ENCODE assay signal across 18 cellular contexts in the genomic region with DNA sequence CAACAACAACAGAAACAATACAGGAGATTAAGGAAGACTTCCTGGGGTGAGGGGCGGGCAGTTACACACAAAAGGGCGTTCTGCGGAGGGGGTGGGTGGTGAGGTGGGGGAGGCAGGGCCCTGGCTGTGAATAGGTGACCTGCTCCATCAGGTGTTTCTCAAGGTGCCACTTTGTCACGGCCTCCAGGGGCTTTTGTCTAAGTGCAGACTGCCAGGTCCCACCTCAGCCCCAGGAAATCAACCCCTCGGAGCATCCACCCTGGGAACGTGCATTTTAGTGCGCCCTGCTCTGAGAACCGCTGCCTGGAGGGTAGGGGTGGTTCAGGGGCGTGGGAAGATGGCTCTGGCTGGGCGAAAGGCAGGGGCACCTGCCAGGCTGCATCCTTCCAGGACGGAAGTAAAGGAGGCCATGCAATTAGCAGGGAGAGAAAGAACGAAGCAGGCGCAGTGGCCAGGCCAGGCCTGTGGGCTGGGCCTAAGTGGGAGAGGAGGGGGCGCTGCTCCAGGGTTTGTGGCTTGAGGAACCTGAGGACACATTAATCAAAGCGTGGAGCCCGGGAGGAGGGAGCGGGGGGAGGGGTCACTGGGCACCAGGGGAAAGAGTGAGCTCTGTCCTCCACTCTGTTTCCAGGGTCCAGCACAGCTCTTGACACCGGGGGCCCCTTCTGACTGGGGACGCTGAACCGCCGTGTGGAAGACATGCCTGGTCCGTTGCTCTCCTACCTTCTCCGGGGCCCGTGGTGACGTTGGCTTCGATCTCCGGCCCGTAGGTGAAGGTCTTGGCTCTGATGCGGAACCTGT. TPM values are rescaled to one million over a fixed set of nuclear protein-coding genes. Genes with fewer than 3 reads are reported as not detected.
DNase-seq lines count a peak whose midpoint lies in the region; ATAC-seq and TF ChIP-seq lines count a peak whose summit lies in the region.
"Had no signal": no experiment of that assay in that cellular context is flagged by ENCODE, and none has a peak within 500 bp of the region (broad histone marks: within the 10 kb centered on the region; RNA-seq: fewer than 3 reads in every experiment).

No MANE protein-coding gene starts in this region.

- TF ChIP-seq CTCF in glutamatergic neuron (IDR thresholded peaks at IDR 0.05; ENCODE audit: partially characterized antibody, unreplicated experiment), result no peak
- TF ChIP-seq CTCF in nephron progenitor cell (IDR thresholded peaks at IDR 0.05), result no peak

- H3K9me3 Mint-ChIP-seq in glutamatergic neuron (ENCODE audit: unreplicated experiment), result peaks cover 6% of the 10 kb centered on the region
- no peaks in the 10 kb centered on the region for H3K9me3 Mint-ChIP-seq in nephron progenitor cell
- H3K9me3 Mint-ChIP-seq: dendritic cell treated with granulocyte-macrophage colony-stimulating factor and Interleukin-4, amounts not matched to agents 40 ng/mL and 50 ng/mL, for 4 days had no signal

- H3K27me3 Mint-ChIP-seq in glutamatergic neuron (ENCODE audit: unreplicated experiment), result peaks cover 4% of the 10 kb centered on the region
- peaks cover 9% of the 10 kb centered on the region for H3K27me3 Mint-ChIP-seq in nephron progenitor cell (ENCODE audit: low read depth, poor library complexity)
- H3K27me3 Mint-ChIP-seq: B cell; dendritic cell treated with granulocyte-macrophage colony-stimulating factor and Interleukin-4, amounts not matched to agents 40 ng/mL and 50 ng/mL, for 4 days had no signal

- H3K27ac Mint-ChIP-seq in glutamatergic neuron (ENCODE audit: unreplicated experiment), result peak overlapping the region; percentile 43
- H3K27ac Mint-ChIP-seq in nephron progenitor cell, result peak overlapping the region; percentile 94
- H3K27ac Mint-ChIP-seq: B cell; dendritic cell treated with granulocyte-macrophage colony-stimulating factor and Interleukin-4, amounts not matched to agents 40 ng/mL and 50 ng/mL, for 4 days had no signal

- no peak for ATAC-seq in HG02571 (IDR thresholded peaks at IDR 0.05; ENCODE audit: unreplicated experiment)
- ATAC-seq: gastroesophageal sphincter had no signal

- DNase-seq in NCI-H1417 (lab: John Stamatoyannopoulos, UW), result peak in 2 of 3 experiments; percentile 67 to 81
- no peak for DNase-seq in NCI-H1417 treated with DMSO at 0.1 percent for 48 hours (lab: John Stamatoyannopoulos, UW)
- DNase-seq in NCI-H2227 (lab: John Stamatoyannopoulos, UW; ENCODE audit: unreplicated experiment), result peak; percentile 50
- DNase-seq in glutamatergic neuron, result no peak
- DNase-seq in nephron progenitor cell, result peak; percentile 88
- no peak for DNase-seq in MV-4-11 (lab: John Stamatoyannopoulos, UW)
- no peak for DNase-seq in EL
- DNase-seq: activated CD4-positive, alpha-beta T cell treated with anti-CD3 and anti-CD28 coated beads for 4 hours; Calu3; MG63; NCI-H1694 treated with DMSO at 0.1 percent for 48 hours; NCI-H510A treated with DMSO at 0.1 percent for 48 hours; small intestine; stimulated activated CD4-positive, alpha-beta T cell treated with anti-CD3 and anti-CD28 coated beads, Interleukin-4, amount 100 ng/mL, for 4 hours had no signal

- H3K36me3 Mint-ChIP-seq in glutamatergic neuron (ENCODE audit: unreplicated experiment) (no peaks in the 10 kb centered on the region), nephron progenitor cell (ENCODE audit: low read depth) (peaks cover 5% of the 10 kb centered on the region)

- H3K4me1 Mint-ChIP-seq in glutamatergic neuron (ENCODE audit: low read depth, unreplicated experiment) (peaks cover 27% of the 10 kb centered on the region), nephron progenitor cell (peaks cover 65% of the 10 kb centered on the region)
- H3K4me1 Mint-ChIP-seq: B cell had no signal

- H3K4me3 Mint-ChIP-seq in glutamatergic neuron (ENCODE audit: unreplicated experiment) (no peak overlapping the region), nephron progenitor cell (peak overlapping the region; percentile 55)
- H3K4me3 Mint-ChIP-seq: B cell; dendritic cell treated with granulocyte-macrophage colony-stimulating factor and Interleukin-4, amounts not matched to agents 40 ng/mL and 50 ng/mL, for 4 days had no signal

RNA-seq across cellular contexts. Expression of a gene that starts 49.4 kb away (rescaled TPM):
- total RNA-seq in glutamatergic neuron (ENCODE audit: unreplicated experiment), result 124 TPM

Comparison
In these comparisons a context has a peak if more than half of its experiments do, and no peak if none do; other contexts are left out.
1. DNase-seq: peak in NCI-H1417 (2 of 3), NCI-H2227 (single experiment) and nephron progenitor cell (single experiment); none in NCI-H1417 treated with DMSO at 0.1 percent for 48 hours (single experiment), glutamatergic neuron (single experiment), MV-4-11 (single experiment) and EL (single experiment).